ENCODE assay signal across 1 cellular context in the genomic region with DNA sequence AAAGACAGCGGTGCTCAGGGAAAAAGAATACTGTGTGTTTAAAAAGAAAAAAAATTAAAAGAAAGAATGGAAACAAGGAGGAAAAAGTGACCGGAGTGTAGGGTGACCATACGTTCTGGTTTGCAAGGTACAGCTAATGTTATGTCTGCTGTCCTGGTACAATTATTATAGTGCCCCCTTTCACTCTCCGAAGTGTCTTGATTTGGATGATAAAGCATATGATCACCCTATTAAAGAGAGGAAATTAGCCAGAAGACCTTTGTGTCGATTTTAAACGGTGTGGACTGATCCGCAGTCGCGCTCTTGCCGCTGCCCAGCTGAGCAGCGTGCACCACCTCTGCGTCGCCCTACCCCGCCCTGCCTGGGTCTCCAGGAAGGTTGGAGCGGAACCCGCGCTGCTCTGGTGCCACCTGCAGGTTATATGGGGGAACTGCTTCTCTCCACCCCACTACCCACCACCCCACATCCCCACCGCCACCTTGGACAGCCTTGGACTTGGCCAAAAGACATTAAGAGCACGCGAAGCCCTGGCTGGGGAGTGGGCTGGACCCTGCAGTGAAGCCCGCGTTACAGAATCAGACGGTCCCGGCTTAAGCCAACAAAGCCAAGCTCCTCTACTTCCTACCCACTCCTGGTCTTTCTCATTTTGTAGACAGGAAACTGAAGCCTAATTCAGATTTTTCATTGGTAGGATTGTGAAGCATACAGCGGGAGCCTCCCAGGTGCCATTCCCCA.
TF ChIP-seq lines count a peak whose summit lies in the region.

No MANE protein-coding gene starts in this region.

TF ChIP-seq in HepG2, 621 proteins besides CTCF, POLR2A, EP300 and RAD21 (continued from another document and continues in another):
- TF ChIP-seq ZNF598 (CRISPR knock-in tag; IDR thresholded peaks at IDR 0.05; ENCODE audit: borderline replicate concordance) (0 out of 2 replicates have a peak, but pooled peaks have one; percentile 54), RBM22 (optimal IDR thresholded peaks at IDR 0.05; ENCODE audit: low read length) (no peak), HNRNPUL1 (IDR thresholded peaks at IDR 0.05; ENCODE audit: low read depth, low read length) (no peak), SUZ12 (IDR thresholded peaks at IDR 0.05; ENCODE audit: low read depth, low read length) (no peak), ZNF615 (CRISPR knock-in tag; IDR thresholded peaks at IDR 0.05; ENCODE audit: borderline replicate concordance) (no peak), RXRB (CRISPR knock-in tag; IDR thresholded peaks at IDR 0.05; ENCODE audit: borderline replicate concordance) (peak; percentile 33; the same call in 1 of the 2 replicates), EED (CRISPR knock-in tag; IDR thresholded peaks at IDR 0.05) (no peak), ZSCAN25 (CRISPR knock-in tag; IDR thresholded peaks at IDR 0.05) (peak; percentile 90), ZBTB2 (CRISPR knock-in tag; IDR thresholded peaks at IDR 0.05; ENCODE audit: low read depth) (no peak), SOX5 (CRISPR knock-in tag; IDR thresholded peaks at IDR 0.05; ENCODE audit: borderline replicate concordance) (no peak), DPF2 (CRISPR knock-in tag; IDR thresholded peaks at IDR 0.05; ENCODE audit: borderline replicate concordance, low read depth) (no peak), CBX2 (IDR thresholded peaks at IDR 0.05; ENCODE audit: low read depth, low read length) (no peak), CBX2 (CRISPR knock-in tag; IDR thresholded peaks at IDR 0.05; ENCODE audit: low read depth) (no peak), CBFB (CRISPR knock-in tag; IDR thresholded peaks at IDR 0.05) (no peak), TFAP4 (IDR thresholded peaks at IDR 0.05; ENCODE audit: borderline replicate concordance, low read depth) (peak; percentile 74; the same call in 1 of the 2 replicates), ZNF138 (CRISPR knock-in tag; IDR thresholded peaks at IDR 0.05; ENCODE audit: low read depth) (no peak), KDM3A (CRISPR knock-in tag; IDR thresholded peaks at IDR 0.05; ENCODE audit: low read depth) (0 out of 2 replicates have a peak, but pooled peaks have one; percentile 44), ZNF619 (CRISPR knock-in tag; IDR thresholded peaks at IDR 0.05) (no peak), KDM2A (CRISPR knock-in tag; IDR thresholded peaks at IDR 0.05; ENCODE audit: borderline replicate concordance, low read depth) (peak; percentile 72; the same call in 1 of the 2 replicates), SALL1 (CRISPR knock-in tag; IDR thresholded peaks at IDR 0.05) (peak; percentile 47; the same call in 1 of the 2 replicates), ZBTB37 (CRISPR knock-in tag; IDR thresholded peaks at IDR 0.05) (no peak), IRF2 (CRISPR knock-in tag; IDR thresholded peaks at IDR 0.05) (0 out of 2 replicates have a peak, but pooled peaks have one; percentile 39), ZNF724P (CRISPR knock-in tag; IDR thresholded peaks at IDR 0.05; ENCODE audit: borderline replicate concordance) (0 out of 2 replicates have a peak, but pooled peaks have one; percentile 35), ZNF33A (CRISPR knock-in tag; IDR thresholded peaks at IDR 0.05; ENCODE audit: borderline replicate concordance) (no peak), ZNF512B (CRISPR knock-in tag; IDR thresholded peaks at IDR 0.05; ENCODE audit: borderline replicate concordance) (0 out of 2 replicates have a peak, but pooled peaks have one; percentile 31), ZFP91 (CRISPR knock-in tag; IDR thresholded peaks at IDR 0.05; ENCODE audit: borderline replicate concordance) (peak; percentile 32; the same call in 1 of the 2 replicates), KLF6 (CRISPR knock-in tag; IDR thresholded peaks at IDR 0.05) (no peak), ZNF337 (CRISPR knock-in tag; IDR thresholded peaks at IDR 0.05; ENCODE audit: borderline replicate concordance, low read depth) (no peak), ZNF883 (CRISPR knock-in tag; IDR thresholded peaks at IDR 0.05; ENCODE audit: not compliant biosample characterization) (peak; percentile 37), TCF12 (IDR thresholded peaks at IDR 0.05) (no peak), TCF12 (CRISPR knock-in tag; IDR thresholded peaks at IDR 0.05) (no peak), ZNF225 (CRISPR knock-in tag; IDR thresholded peaks at IDR 0.05) (no peak), GMEB1 (CRISPR knock-in tag; IDR thresholded peaks at IDR 0.05; ENCODE audit: borderline replicate concordance) (peak; percentile 20; the same call in 1 of the 2 replicates), ZNF570 (CRISPR knock-in tag; IDR thresholded peaks at IDR 0.05; ENCODE audit: borderline replicate concordance) (no peak), SAP130 (CRISPR knock-in tag; IDR thresholded peaks at IDR 0.05; ENCODE audit: low read depth) (peak; percentile 17; the same call in 1 of the 2 replicates), ZNF121 (CRISPR knock-in tag; IDR thresholded peaks at IDR 0.05) (peak; percentile 64; the same call in 1 of the 2 replicates), ZBTB7A (CRISPR knock-in tag; IDR thresholded peaks at IDR 0.05) (0 out of 2 replicates have a peak, but pooled peaks have one; percentile 24), ZNF768 (CRISPR knock-in tag; IDR thresholded peaks at IDR 0.05) (no peak; the same call in 1 of the 2 replicates), HNRNPLL (IDR thresholded peaks at IDR 0.05; ENCODE audit: low read depth, low read length, poor library complexity, severe bottlenecking) (peak; percentile 38), STAG1 (CRISPR knock-in tag; IDR thresholded peaks at IDR 0.05) (peak; percentile 94), SRSF9 (IDR thresholded peaks at IDR 0.05; ENCODE audit: borderline replicate concordance, insufficient read depth, low read depth, low read length, poor library complexity, severe bottlenecking) (no peak)
- TF ChIP-seq, protein P1, sequence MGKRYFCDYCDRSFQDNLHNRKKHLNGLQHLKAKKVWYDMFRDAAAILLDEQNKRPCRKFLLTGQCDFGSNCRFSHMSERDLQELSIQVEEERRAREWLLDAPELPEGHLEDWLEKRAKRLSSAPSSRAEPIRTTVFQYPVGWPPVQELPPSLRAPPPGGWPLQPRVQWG (CRISPR knock-in tag; IDR thresholded peaks at IDR 0.05; ENCODE audit: borderline replicate concordance, low read depth), result no peak
- TF ChIP-seq, protein P2, sequence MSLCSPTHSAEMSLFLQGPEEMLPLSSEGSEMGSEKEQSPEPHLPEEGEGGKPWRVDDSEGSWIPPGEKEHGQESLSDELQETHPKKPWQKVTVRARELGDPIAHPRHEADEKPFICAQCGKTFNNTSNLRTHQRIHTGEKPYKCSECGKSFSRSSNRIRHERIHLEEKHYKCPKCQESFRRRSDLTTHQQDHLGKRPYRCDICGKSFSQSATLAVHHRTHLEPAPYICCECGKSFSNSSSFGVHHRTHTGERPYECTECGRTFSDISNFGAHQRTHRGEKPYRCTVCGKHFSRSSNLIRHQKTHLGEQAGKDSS (CRISPR knock-in tag; IDR thresholded peaks at IDR 0.05; ENCODE audit: borderline replicate concordance, low read depth), result no peak
- TF ChIP-seq, protein P3, sequence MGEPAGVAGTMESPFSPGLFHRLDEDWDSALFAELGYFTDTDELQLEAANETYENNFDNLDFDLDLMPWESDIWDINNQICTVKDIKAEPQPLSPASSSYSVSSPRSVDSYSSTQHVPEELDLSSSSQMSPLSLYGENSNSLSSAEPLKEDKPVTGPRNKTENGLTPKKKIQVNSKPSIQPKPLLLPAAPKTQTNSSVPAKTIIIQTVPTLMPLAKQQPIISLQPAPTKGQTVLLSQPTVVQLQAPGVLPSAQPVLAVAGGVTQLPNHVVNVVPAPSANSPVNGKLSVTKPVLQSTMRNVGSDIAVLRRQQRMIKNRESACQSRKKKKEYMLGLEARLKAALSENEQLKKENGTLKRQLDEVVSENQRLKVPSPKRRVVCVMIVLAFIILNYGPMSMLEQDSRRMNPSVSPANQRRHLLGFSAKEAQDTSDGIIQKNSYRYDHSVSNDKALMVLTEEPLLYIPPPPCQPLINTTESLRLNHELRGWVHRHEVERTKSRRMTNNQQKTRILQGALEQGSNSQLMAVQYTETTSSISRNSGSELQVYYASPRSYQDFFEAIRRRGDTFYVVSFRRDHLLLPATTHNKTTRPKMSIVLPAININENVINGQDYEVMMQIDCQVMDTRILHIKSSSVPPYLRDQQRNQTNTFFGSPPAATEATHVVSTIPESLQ (CRISPR knock-in tag; conservative IDR thresholded peaks at IDR 0.05), result no peak
- TF ChIP-seq, protein P4, sequence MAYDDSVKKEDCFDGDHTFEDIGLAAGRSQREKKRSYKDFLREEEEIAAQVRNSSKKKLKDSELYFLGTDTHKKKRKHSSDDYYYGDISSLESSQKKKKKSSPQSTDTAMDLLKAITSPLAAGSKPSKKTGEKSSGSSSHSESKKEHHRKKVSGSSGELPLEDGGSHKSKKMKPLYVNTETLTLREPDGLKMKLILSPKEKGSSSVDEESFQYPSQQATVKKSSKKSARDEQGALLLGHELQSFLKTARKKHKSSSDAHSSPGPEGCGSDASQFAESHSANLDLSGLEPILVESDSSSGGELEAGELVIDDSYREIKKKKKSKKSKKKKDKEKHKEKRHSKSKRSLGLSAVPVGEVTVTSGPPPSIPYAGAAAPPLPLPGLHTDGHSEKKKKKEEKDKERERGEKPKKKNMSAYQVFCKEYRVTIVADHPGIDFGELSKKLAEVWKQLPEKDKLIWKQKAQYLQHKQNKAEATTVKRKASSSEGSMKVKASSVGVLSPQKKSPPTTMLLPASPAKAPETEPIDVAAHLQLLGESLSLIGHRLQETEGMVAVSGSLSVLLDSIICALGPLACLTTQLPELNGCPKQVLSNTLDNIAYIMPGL (CRISPR knock-in tag; IDR thresholded peaks at IDR 0.05; ENCODE audit: borderline replicate concordance in 1 of 2, low read depth in 1 of 2), result no peak
